Comparison of ENCODE assay signal across 10 cellular contexts in the genomic region with DNA sequence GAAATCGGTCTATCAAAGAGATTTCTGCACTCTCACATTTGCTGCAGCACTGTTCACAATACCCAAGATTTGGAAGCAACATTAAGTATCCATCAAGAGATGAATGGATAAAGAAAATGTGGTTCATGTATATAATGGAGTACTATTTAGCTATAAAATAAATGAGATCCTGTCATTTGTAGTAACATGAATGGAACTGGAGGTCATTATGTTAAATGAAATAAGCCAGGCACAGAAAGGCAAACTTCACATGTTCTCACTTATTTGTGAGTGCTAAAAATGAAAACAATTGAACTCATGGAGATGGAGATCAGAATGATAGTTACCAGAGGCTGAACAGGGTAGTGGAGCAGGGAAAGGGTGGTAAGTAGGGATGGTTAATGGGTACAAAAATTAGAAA. TPM values are rescaled to one million over a fixed set of nuclear protein-coding genes. Genes with fewer than 3 reads are reported as not detected.
"Had no signal": no experiment of that assay in that cellular context is flagged by ENCODE, and none has a peak within 500 bp of the region (broad histone marks: within the 10 kb centered on the region; RNA-seq: fewer than 3 reads in every experiment).

No MANE protein-coding gene starts in this region.

- H3K4me3 Mint-ChIP-seq: HFFc6, IgD-negative memory B cell had no signal

- H3K27ac Mint-ChIP-seq: HFFc6 had no signal

- H3K9me3 Mint-ChIP-seq: HFFc6, IgD-negative memory B cell had no signal

- H3K36me3 ChIP-seq: HAP-1 had no signal

- H3K36me3 Mint-ChIP-seq: IgD-negative memory B cell had no signal

- FAIRE-seq: HepG2 had no signal

- H3K27ac ChIP-seq: GM23248, HL-60 had no signal

- H3K4me1 ChIP-seq: HAP-1 had no signal

- H3K9me3 ChIP-seq: HAP-1 had no signal

- DNase-seq: GM23248, GOT3, H7, HFFc6 had no signal

- H2AFZ ChIP-seq: GM23248 had no signal

- H3K4me1 Mint-ChIP-seq: IgD-negative memory B cell had no signal

- H3K4me3 ChIP-seq: GM23248, HAP-1 had no signal

- H3K9ac ChIP-seq: GM23248 had no signal

RNA-seq across cellular contexts. Expression of a gene that starts 17.0 kb away (rescaled TPM):
- total RNA-seq: GM23248, H4, HT1080 had no signal
- polyA plus RNA-seq: GM23248, IgD-negative memory B cell had no signal
